19 cellular contexts compared by ENCODE assay signal in genomic region chr2:206533977-206534376, GRCh38.
"Had no signal": no experiment of that assay in that cellular context is flagged by ENCODE, and none has a peak within 500 bp of the region (broad histone marks: within the 10 kb centered on the region; RNA-seq: fewer than 3 reads in every experiment).

No MANE protein-coding gene starts in this region.

- H3K27me3 ChIP-seq: adrenal gland, breast epithelium, heart right ventricle, left lung, tibial nerve, uterus had no signal

- H3K9me3 Mint-ChIP-seq: activated naive CD4-positive, alpha-beta T cell treated with anti-CD3 and anti-CD28 coated beads, Interleukin-2, amount 50 U/mL, for 72 hours; activated T-cell treated with anti-CD3 and anti-CD28 coated beads, Interleukin-2, amount 50 U/mL, for 72 hours; stimulated activated naive CD8-positive, alpha-beta T cell treated with anti-CD3 and anti-CD28 coated beads, Interleukin-15, Interleukin-2, amounts not matched to agents 100 ng/mL and 50 ng/mL, for 24 hours had no signal

- H3K4me3 Mint-ChIP-seq: activated T-cell treated with anti-CD3 and anti-CD28 coated beads, Interleukin-2, amount 50 U/mL, for 72 hours; stimulated activated naive CD8-positive, alpha-beta T cell treated with anti-CD3 and anti-CD28 coated beads, Interleukin-15, Interleukin-2, amounts not matched to agents 100 ng/mL and 50 ng/mL, for 24 hours had no signal

- H3K27ac Mint-ChIP-seq: activated naive CD4-positive, alpha-beta T cell treated with anti-CD3 and anti-CD28 coated beads, Interleukin-2, amount 50 U/mL, for 72 hours; activated T-cell treated with anti-CD3 and anti-CD28 coated beads, Interleukin-2, amount 50 U/mL, for 72 hours; progenitor cell of endocrine pancreas; stimulated activated naive CD8-positive, alpha-beta T cell treated with anti-CD3 and anti-CD28 coated beads, Interleukin-15, Interleukin-2, amounts not matched to agents 100 ng/mL and 50 ng/mL, for 24 hours had no signal

- H3K4me1 ChIP-seq: breast epithelium, left lung, tibial nerve, uterus had no signal

- H3K27ac ChIP-seq: adrenal gland, breast epithelium, coronary artery, heart right ventricle, left lung, tibial nerve, uterus, WERI-Rb-1 had no signal

- DNase-seq: activated CD4-positive, alpha-beta T cell treated with anti-CD3 and anti-CD28 coated beads, Interleukin-2, amount 50 U/mL, for 4 hours; activated gamma-delta T cell; activated T-cell treated with anti-CD3 and anti-CD28 coated beads, Interleukin-2, amount 50 U/mL, for 72 hours; adrenal gland; heart right ventricle; left lung; mammary epithelial cell; midbrain; occipital lobe; stimulated activated CD4-positive, alpha-beta T cell treated with anti-CD3 and anti-CD28 coated beads, Interleukin-2, amount 100 ng/mL, for 24 hours; uterus; WERI-Rb-1 had no signal

- H3K4me3 ChIP-seq: adrenal gland, breast epithelium, coronary artery, heart right ventricle, left lung, tibial nerve, uterus had no signal

- ATAC-seq: activated naive CD4-positive, alpha-beta T cell treated with anti-CD3 and anti-CD28 coated beads, Interleukin-2, amount 50 U/mL, for 72 hours; activated T-cell treated with anti-CD3 and anti-CD28 coated beads, Interleukin-2, amount 50 U/mL, for 72 hours; esophagus mucosa; heart right ventricle; left lung had no signal

- H3K36me3 Mint-ChIP-seq: activated naive CD4-positive, alpha-beta T cell treated with anti-CD3 and anti-CD28 coated beads, Interleukin-2, amount 50 U/mL, for 72 hours had no signal

- H3K9me3 ChIP-seq: adrenal gland, breast epithelium, heart right ventricle, left lung, tibial nerve, uterus had no signal

- H3K36me3 ChIP-seq: adrenal gland, breast epithelium, heart right ventricle, left lung, tibial nerve, uterus, WERI-Rb-1 had no signal

- H3K27me3 Mint-ChIP-seq: progenitor cell of endocrine pancreas had no signal
